In genomic region chr6:12007915-12008286, GRCh38 we compare ENCODE assay signal across 8 cellular contexts. TPM values are rescaled to one million over a fixed set of nuclear protein-coding genes. Genes with fewer than 3 reads are reported as not detected.
DNase-seq lines count a peak whose midpoint lies in the region; ATAC-seq and TF ChIP-seq lines count a peak whose summit lies in the region.

No MANE protein-coding gene starts in this region.

- TF ChIP-seq CTCF in BE2C (IDR thresholded peaks at IDR 0.05; ENCODE audit: low read depth, low read length) (no peak), coronary artery (IDR thresholded peaks at IDR 0.05) (no peak)

- no peaks in the 10 kb centered on the region for H3K9me3 ChIP-seq in BE2C
- H3K9me3 ChIP-seq in KOPT-K1 (ENCODE audit: insufficient read depth, low read length, poor library complexity, severe bottlenecking), result no peaks in the 10 kb centered on the region

- H3K27ac ChIP-seq in KOPT-K1 (ENCODE audit: low read depth, low read length, poor library complexity, severe bottlenecking) (peak overlapping the region; percentile 70), coronary artery (peak overlapping the region; percentile 88 to 92)

- no peaks in the 10 kb centered on the region for H3K27me3 Mint-ChIP-seq in natural killer cell treated with Interleukin-12 subunit alpha and Interleukin-12 subunit beta and Interleukin-15 and Interleukin-18, amount 100 ng/mL, for 72 hours

- no peaks in the 10 kb centered on the region for H3K4me1 ChIP-seq in BE2C

- H3K4me3 ChIP-seq in BE2C (ENCODE audit: low read depth, low read length), result peak overlapping the region; percentile 83
- H3K4me3 ChIP-seq in coronary artery, result peak overlapping the region; percentile 93

- no peaks in the 10 kb centered on the region for H3K27me3 ChIP-seq in BE2C

- peaks cover 23 to 25% of the 10 kb centered on the region in 2 donors for H3K4me1 Mint-ChIP-seq in natural killer cell treated with Interleukin-12 subunit alpha and Interleukin-12 subunit beta and Interleukin-15 and Interleukin-18, amount 100 ng/mL, for 72 hours (ENCODE audit: low read depth in 2 of 2)

- ATAC-seq in natural killer cell treated with Interleukin-12 subunit alpha and Interleukin-12 subunit beta and Interleukin-15 and Interleukin-18, amount 100 ng/mL, for 72 hours, result no peak
- ATAC-seq in GM21576 (IDR thresholded peaks at IDR 0.05; ENCODE audit: unreplicated experiment) (no peak), HG03139 (IDR thresholded peaks at IDR 0.05; ENCODE audit: unreplicated experiment) (no peak)

- peak overlapping the region; percentile 87 for H3K4me3 Mint-ChIP-seq in natural killer cell treated with Interleukin-12 subunit alpha and Interleukin-12 subunit beta and Interleukin-15 and Interleukin-18, amount 100 ng/mL, for 72 hours

- H3K27ac Mint-ChIP-seq in natural killer cell treated with Interleukin-12 subunit alpha and Interleukin-12 subunit beta and Interleukin-15 and Interleukin-18, amount 100 ng/mL, for 72 hours, result peak overlapping the region; percentile 94 to 97

- H3K36me3 ChIP-seq in BE2C, result no peaks in the 10 kb centered on the region; the same call in 1 of the 2 replicates
- no peaks in the 10 kb centered on the region for H3K36me3 ChIP-seq in KOPT-K1 (ENCODE audit: insufficient read depth, low read length)

- no peaks in the 10 kb centered on the region for H3K9me3 Mint-ChIP-seq in natural killer cell treated with Interleukin-12 subunit alpha and Interleukin-12 subunit beta and Interleukin-15 and Interleukin-18, amount 100 ng/mL, for 72 hours

- DNase-seq in BE2C (no peak), coronary artery (ENCODE audit: low spot score) (no peak), Kasumi-1 (lab: John Stamatoyannopoulos, UW) (no peak), SKM-1 treated with dmso at 0.1 percent for 144 hours (lab: John Stamatoyannopoulos, UW; ENCODE audit: unreplicated experiment) (no peak)
- DNase-seq in natural killer cell treated with Interleukin-12 subunit alpha and Interleukin-12 subunit beta and Interleukin-15 and Interleukin-18, amount 100 ng/mL, for 72 hours (ENCODE audit: low spot score), result no peak

- H3K36me3 Mint-ChIP-seq in natural killer cell treated with Interleukin-12 subunit alpha and Interleukin-12 subunit beta and Interleukin-15 and Interleukin-18, amount 100 ng/mL, for 72 hours, result peaks cover 2% of the 10 kb centered on the region

RNA-seq across cellular contexts. Expression of gene HIVEP1, which starts 4.2 kb away (rescaled TPM):
- 30.7 TPM for polyA plus RNA-seq in BE2C (2012; ENCODE audit: insufficient read depth, insufficient read length, low read depth)
- 10 to 100 TPM; 28.3 to 39.4 TPM for total RNA-seq in natural killer cell treated with Interleukin-12 subunit alpha and Interleukin-12 subunit beta and Interleukin-15 and Interleukin-18, amount 100 ng/mL, for 72 hours
